17 cellular contexts compared by ENCODE assay signal in the genomic region with DNA sequence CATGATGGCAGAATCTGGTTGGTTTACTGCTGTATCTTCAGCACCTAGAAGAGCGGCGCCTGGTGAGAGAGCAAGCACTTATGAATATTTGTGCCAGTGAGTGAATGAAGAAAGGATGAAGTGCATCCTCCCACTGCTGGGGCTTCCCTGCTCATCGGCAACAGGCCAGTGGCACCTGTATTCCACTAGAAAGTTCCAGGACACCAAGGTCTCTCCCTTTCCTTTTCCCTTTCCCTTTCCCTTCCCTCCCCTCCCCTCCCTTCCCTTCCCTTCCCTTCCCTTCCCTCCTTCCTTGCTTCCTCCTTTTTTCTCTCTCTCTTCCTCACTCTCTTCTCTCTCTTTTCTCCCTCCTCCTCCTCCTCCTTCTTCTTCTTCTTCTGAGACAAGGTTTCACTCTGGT.
DNase-seq lines count a peak whose midpoint lies in the region; ATAC-seq and TF ChIP-seq lines count a peak whose summit lies in the region.
"Had no signal": no experiment of that assay in that cellular context is flagged by ENCODE, and none has a peak within 500 bp of the region (broad histone marks: within the 10 kb centered on the region; RNA-seq: fewer than 3 reads in every experiment).

No MANE protein-coding gene starts in this region.

- H3K23ac ChIP-seq in mesendoderm (ENCODE audit: low read length), result no peak overlapping the region

- H3K18ac ChIP-seq in mesendoderm (ENCODE audit: low read length), result no peak overlapping the region

- H3K79me1 ChIP-seq in mesendoderm (ENCODE audit: low read length), result peaks cover 9% of the 10 kb centered on the region

- H3K27me3 Mint-ChIP-seq in activated naive CD4-positive, alpha-beta T cell treated with anti-CD3 and anti-CD28 coated beads, Interleukin-2, amount 50 U/mL, for 24 hours, result peaks cover 2% of the 10 kb centered on the region
- H3K27me3 Mint-ChIP-seq: CD4-positive, CD25-positive, alpha-beta regulatory T cell had no signal

- H3K4me3 ChIP-seq in HEK293 (ENCODE audit: low read depth, low read length) (no peak overlapping the region), mesendoderm (ENCODE audit: low read length) (no peak overlapping the region)
- H3K4me3 ChIP-seq: BLaER1 had no signal

- DNase-seq in activated naive CD4-positive, alpha-beta T cell treated with anti-CD3 and anti-CD28 coated beads, Interleukin-2, amount 50 U/mL, for 72 hours (ENCODE audit: low spot score in 2 of 2), result no peak
- no peak for DNase-seq in mesendoderm
- DNase-seq: 8988T; ACHN; BE2C; C1 segment of cervical spinal cord; CD4-positive, alpha-beta memory T cell; CD4-positive, CD25-positive, alpha-beta regulatory T cell; CD8-positive, alpha-beta memory T cell; COR-L47; DMS79 treated with DMSO at 0.1 percent for 48 hours; GF-D8 had no signal

- H3K79me2 ChIP-seq in mesendoderm (ENCODE audit: control insufficient read depth, insufficient read depth, low read length), result peaks cover 1% of the 10 kb centered on the region

- no CpG with 5 or more reads among the region's 3 CpGs for WGBS in mesendoderm (ENCODE audit: extremely low coverage, insufficient coverage, low lambda C conversion rate)

- peak overlapping the region; percentile 40 for H2BK5ac ChIP-seq in mesendoderm (ENCODE audit: low read length)

- H2BK15ac ChIP-seq in mesendoderm (replicated peaks; ENCODE audit: low read depth), result no peak overlapping the region

- H2BK120ac ChIP-seq in mesendoderm (ENCODE audit: low read depth, low read length), result peak overlapping the region; percentile 78

- no peak overlapping the region for H2AK5ac ChIP-seq in mesendoderm (ENCODE audit: low read length)

- POLR2A ChIA-PET in HEK293 (lab: Yijun Ruan, JAX), result no interaction called here

- H3K4ac ChIP-seq in mesendoderm (ENCODE audit: low read depth, low read length), result no peak overlapping the region

- H3K27ac ChIP-seq in HEK293 (ENCODE audit: extremely low read depth, low read depth, low read length), result no peak overlapping the region
- H3K27ac ChIP-seq in mesendoderm (ENCODE audit: low read depth, low read length), result no peak overlapping the region
- H3K27ac ChIP-seq: BLaER1 had no signal

- H3K4me1 Mint-ChIP-seq in activated naive CD4-positive, alpha-beta T cell treated with anti-CD3 and anti-CD28 coated beads, Interleukin-2, amount 50 U/mL, for 24 hours, result no peaks in the 10 kb centered on the region
- H3K4me1 Mint-ChIP-seq: CD14-positive monocyte; CD4-positive, alpha-beta memory T cell; CD4-positive, CD25-positive, alpha-beta regulatory T cell; CD8-positive, alpha-beta memory T cell had no signal

- H3K27me3 ChIP-seq in mesendoderm (ENCODE audit: insufficient read depth, low read length, poor library complexity), result no peaks in the 10 kb centered on the region
- H3K27me3 ChIP-seq: BE2C, BLaER1 had no signal

- TF ChIP-seq CTCF in HEK293 (tag by site-specific recombination; IDR thresholded peaks at IDR 0.05), result no peak

- H3K9me3 ChIP-seq in HEK293 (ENCODE audit: control insufficient read depth, insufficient read depth, low read depth, low read length), result no peaks in the 10 kb centered on the region
- H3K9me3 ChIP-seq: BE2C, BLaER1 had no signal

- H3K36me3 Mint-ChIP-seq in activated naive CD4-positive, alpha-beta T cell treated with anti-CD3 and anti-CD28 coated beads, Interleukin-2, amount 50 U/mL, for 24 hours, result no peaks in the 10 kb centered on the region
- no peaks in the 10 kb centered on the region for H3K36me3 Mint-ChIP-seq in activated naive CD4-positive, alpha-beta T cell treated with anti-CD3 and anti-CD28 coated beads, Interleukin-2, amount 50 U/mL, for 72 hours
- H3K36me3 Mint-ChIP-seq: CD14-positive monocyte; CD4-positive, alpha-beta memory T cell; CD4-positive, CD25-positive, alpha-beta regulatory T cell had no signal

- no peaks in the 10 kb centered on the region for H3K4me1 ChIP-seq in HEK293 (ENCODE audit: control insufficient read depth, insufficient read depth, low read length)
- H3K4me1 ChIP-seq in mesendoderm (ENCODE audit: control insufficient read depth, low read depth, low read length), result peaks cover 14% of the 10 kb centered on the region
- H3K4me1 ChIP-seq: BE2C, BLaER1 had no signal

- no peak for ATAC-seq in activated naive CD4-positive, alpha-beta T cell treated with anti-CD3 and anti-CD28 coated beads, Interleukin-2, amount 50 U/mL, for 72 hours
- no peak for ATAC-seq in GM21367 (IDR thresholded peaks at IDR 0.05; ENCODE audit: unreplicated experiment)

- H3K4me3 Mint-ChIP-seq in activated naive CD4-positive, alpha-beta T cell treated with anti-CD3 and anti-CD28 coated beads, Interleukin-2, amount 50 U/mL, for 24 hours, result no peak overlapping the region
- H3K4me3 Mint-ChIP-seq: CD14-positive monocyte; CD4-positive, alpha-beta memory T cell; CD4-positive, CD25-positive, alpha-beta regulatory T cell; CD8-positive, alpha-beta memory T cell had no signal

- no peak overlapping the region for H4K8ac ChIP-seq in mesendoderm (ENCODE audit: low read depth, low read length)

- H4K5ac ChIP-seq in mesendoderm (ENCODE audit: low read length), result no peak overlapping the region

- peak overlapping the region; percentile 45 for H3K56ac ChIP-seq in mesendoderm (ENCODE audit: low read length)

- H3K9me3 Mint-ChIP-seq in activated naive CD4-positive, alpha-beta T cell treated with anti-CD3 and anti-CD28 coated beads, Interleukin-2, amount 50 U/mL, for 24 hours, result no peaks in the 10 kb centered on the region
- H3K9me3 Mint-ChIP-seq in activated naive CD4-positive, alpha-beta T cell treated with anti-CD3 and anti-CD28 coated beads, Interleukin-2, amount 50 U/mL, for 72 hours, result peaks cover 4 to 5% of the 10 kb centered on the region in 2 donors

- H3K27ac Mint-ChIP-seq in activated naive CD4-positive, alpha-beta T cell treated with anti-CD3 and anti-CD28 coated beads, Interleukin-2, amount 50 U/mL, for 24 hours, result peak overlapping the region; percentile 49
- no peak overlapping the region for H3K27ac Mint-ChIP-seq in activated naive CD4-positive, alpha-beta T cell treated with anti-CD3 and anti-CD28 coated beads, Interleukin-2, amount 50 U/mL, for 72 hours
- H3K27ac Mint-ChIP-seq: CD14-positive monocyte; CD4-positive, alpha-beta memory T cell; CD4-positive, CD25-positive, alpha-beta regulatory T cell; CD8-positive, alpha-beta memory T cell had no signal

- CTCF ChIA-PET in HEK293 (lab: Yijun Ruan, JAX), result no interaction called here

- no peak overlapping the region for H3K4me2 ChIP-seq in mesendoderm (ENCODE audit: low read length)
- H3K4me2 ChIP-seq: BLaER1 had no signal

- no peaks in the 10 kb centered on the region for H3K36me3 ChIP-seq in HEK293 (ENCODE audit: control insufficient read depth in 2 of 2, insufficient read depth in 1 of 2, low read length in 2 of 2)
- no peaks in the 10 kb centered on the region for H3K36me3 ChIP-seq in mesendoderm (ENCODE audit: control insufficient read depth, insufficient read depth, low read length)
- H3K36me3 ChIP-seq: BE2C, BLaER1 had no signal

- no peak overlapping the region for H3K9ac ChIP-seq in mesendoderm (ENCODE audit: low read length)
- H3K9ac ChIP-seq: BLaER1 had no signal

TF ChIP-seq in HEK293, 187 proteins besides CTCF, POLR2A, EP300 and RAD21 (continues in another document):
- TF ChIP-seq MYNN (tag by site-specific recombination; IDR thresholded peaks at IDR 0.05; ENCODE audit: borderline replicate concordance) (no peak), ZNF404 (tag by site-specific recombination; IDR thresholded peaks at IDR 0.05) (no peak), OVOL3 (tag by site-specific recombination; IDR thresholded peaks at IDR 0.05) (no peak), ZIC2 (tag by site-specific recombination; IDR thresholded peaks at IDR 0.05) (no peak), ZEB2 (tag by site-specific recombination; IDR thresholded peaks at IDR 0.05) (no peak), PRDM1 (tag by site-specific recombination; IDR thresholded peaks at IDR 0.05) (0 out of 2 replicates have a peak, but pooled peaks have one; percentile 15), ZNF423 (tag by site-specific recombination; IDR thresholded peaks at IDR 0.05) (no peak), SCRT1 (tag by site-specific recombination; IDR thresholded peaks at IDR 0.05; ENCODE audit: borderline replicate concordance) (no peak)
- TF ChIP-seq, protein P1, sequence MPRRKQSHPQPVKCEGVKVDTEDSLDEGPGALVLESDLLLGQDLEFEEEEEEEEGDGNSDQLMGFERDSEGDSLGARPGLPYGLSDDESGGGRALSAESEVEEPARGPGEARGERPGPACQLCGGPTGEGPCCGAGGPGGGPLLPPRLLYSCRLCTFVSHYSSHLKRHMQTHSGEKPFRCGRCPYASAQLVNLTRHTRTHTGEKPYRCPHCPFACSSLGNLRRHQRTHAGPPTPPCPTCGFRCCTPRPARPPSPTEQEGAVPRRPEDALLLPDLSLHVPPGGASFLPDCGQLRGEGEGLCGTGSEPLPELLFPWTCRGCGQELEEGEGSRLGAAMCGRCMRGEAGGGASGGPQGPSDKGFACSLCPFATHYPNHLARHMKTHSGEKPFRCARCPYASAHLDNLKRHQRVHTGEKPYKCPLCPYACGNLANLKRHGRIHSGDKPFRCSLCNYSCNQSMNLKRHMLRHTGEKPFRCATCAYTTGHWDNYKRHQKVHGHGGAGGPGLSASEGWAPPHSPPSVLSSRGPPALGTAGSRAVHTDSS (tag by site-specific recombination; IDR thresholded peaks at IDR 0.05), result no peak
- TF ChIP-seq, protein P2, sequence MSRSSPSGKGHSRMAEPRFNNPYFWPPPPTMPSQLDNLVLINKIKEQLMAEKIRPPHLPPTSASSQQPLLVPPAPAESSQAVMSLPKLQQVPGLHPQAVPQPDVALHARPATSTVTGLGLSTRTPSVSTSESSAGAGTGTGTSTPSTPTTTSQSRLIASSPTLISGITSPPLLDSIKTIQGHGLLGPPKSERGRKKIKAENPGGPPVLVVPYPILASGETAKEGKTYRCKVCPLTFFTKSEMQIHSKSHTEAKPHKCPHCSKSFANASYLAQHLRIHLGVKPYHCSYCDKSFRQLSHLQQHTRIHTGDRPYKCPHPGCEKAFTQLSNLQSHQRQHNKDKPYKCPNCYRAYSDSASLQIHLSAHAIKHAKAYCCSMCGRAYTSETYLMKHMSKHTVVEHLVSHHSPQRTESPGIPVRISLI (tag by site-specific recombination; IDR thresholded peaks at IDR 0.05), result no peak
